ENCODE assay signal across 16 cellular contexts in the genomic region with DNA sequence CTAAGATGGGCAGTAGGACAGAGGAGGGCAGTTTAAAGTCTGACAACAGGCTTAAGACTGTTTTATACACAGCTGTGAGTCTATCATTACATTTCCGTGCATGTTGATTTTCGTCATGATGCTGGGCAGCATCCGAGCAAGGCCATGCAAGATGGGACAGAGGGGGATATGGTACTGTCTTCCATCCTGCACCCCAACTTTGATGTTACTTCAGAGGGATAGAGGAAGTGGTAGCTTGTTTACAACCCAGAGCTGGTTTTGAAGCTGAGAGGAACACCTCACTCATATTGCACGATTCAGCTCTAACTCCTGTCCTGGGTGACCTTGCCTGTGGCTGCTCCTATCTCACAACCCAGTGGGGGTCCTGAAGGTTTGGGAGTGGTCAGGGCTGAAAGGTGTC. TPM values are rescaled to one million over a fixed set of nuclear protein-coding genes. Genes with fewer than 3 reads are reported as not detected.
A peak's percentile ranks its signal among the peaks of the same experiment; 100 is the strongest.
DNase-seq lines count a peak whose midpoint lies in the region; ATAC-seq, FAIRE-seq and TF ChIP-seq lines count a peak whose summit lies in the region.
"Had no signal": no experiment of that assay in that cellular context is flagged by ENCODE, and none has a peak within 500 bp of the region (broad histone marks: within the 10 kb centered on the region; RNA-seq: fewer than 3 reads in every experiment).

No MANE protein-coding gene starts in this region.

- no peaks in the 10 kb centered on the region for H3K9me3 ChIP-seq in OCI-LY7 (ENCODE audit: low read length)
- H3K9me3 ChIP-seq: colonic mucosa, thoracic aorta had no signal

- peak overlapping the region; percentile 63 for H3K4me3 Mint-ChIP-seq in activated CD4-positive, alpha-beta T cell treated with anti-CD3 and anti-CD28 coated beads, Interleukin-2, amount 10 ng/mL, durations not matched to agents 7 days and 5 days
- peak overlapping the region; percentile 8 to 47 for H3K4me3 Mint-ChIP-seq in stimulated activated naive B cell treated with anti-CD40 and anti-IgM and Interleukin-4, amounts not matched to agents 10 μg/mL and 1 μg/mL and 100 μg/mL, for 72 hours

- no peaks in the 10 kb centered on the region for H3K27me3 ChIP-seq in bronchial epithelial cell (ENCODE audit: control insufficient read depth, insufficient read depth, low read length)
- H3K27me3 ChIP-seq: colonic mucosa had no signal

- peak overlapping the region; percentile 97 for H3K27ac ChIP-seq in OCI-LY7 (ENCODE audit: low read depth, low read length, poor library complexity, severe bottlenecking)
- H3K27ac ChIP-seq: colonic mucosa, thoracic aorta had no signal

- peaks cover 74% of the 10 kb centered on the region for H3K4me1 ChIP-seq in OCI-LY7 (ENCODE audit: insufficient read depth, low read length, poor library complexity, severe bottlenecking)
- H3K4me1 ChIP-seq: colonic mucosa had no signal

- H3K4me2 ChIP-seq in OCI-LY7 (ENCODE audit: low read length), result peak overlapping the region; percentile 79

- TF ChIP-seq CTCF in OCI-LY7 (conservative IDR thresholded peaks at IDR 0.05; ENCODE audit: low read length) (no peak), bronchial epithelial cell (IDR thresholded peaks at IDR 0.05; ENCODE audit: insufficient read depth, low read length, severe bottlenecking) (no peak)

- H3K9me3 Mint-ChIP-seq in activated CD4-positive, alpha-beta T cell treated with anti-CD3 and anti-CD28 coated beads, Interleukin-2, amount 10 ng/mL, durations not matched to agents 7 days and 5 days, result peaks cover 3% of the 10 kb centered on the region
- H3K9me3 Mint-ChIP-seq in stimulated activated naive B cell treated with anti-CD40 and anti-IgM and Interleukin-4, amounts not matched to agents 10 μg/mL and 1 μg/mL and 100 μg/mL, for 72 hours, result peaks cover 0 to 1% of the 10 kb centered on the region in 2 donors

- H3K27me3 Mint-ChIP-seq in activated CD4-positive, alpha-beta T cell treated with anti-CD3 and anti-CD28 coated beads, Interleukin-2, amount 10 ng/mL, durations not matched to agents 7 days and 5 days, result no peaks in the 10 kb centered on the region
- H3K27me3 Mint-ChIP-seq in stimulated activated naive B cell treated with anti-CD40 and anti-IgM and Interleukin-4, amounts not matched to agents 10 μg/mL and 1 μg/mL and 100 μg/mL, for 72 hours, result no peaks in the 10 kb centered on the region

- peak overlapping the region; percentile 1; the same call in 1 of the 2 replicates for H2AFZ ChIP-seq in OCI-LY7 (ENCODE audit: low read length)

- peak; percentile 60 for DNase-seq in activated CD4-positive, alpha-beta T cell treated with anti-CD3 and anti-CD28 coated beads, Interleukin-2, amount 10 ng/mL, durations not matched to agents 7 days and 5 days
- DNase-seq in activated CD4-positive, alpha-beta T cell treated with anti-CD3 and anti-CD28 coated beads for 4 hours, result no peak
- peak; percentile 57 for DNase-seq in OCI-LY7 (ENCODE audit: low spot score)
- DNase-seq in bronchial epithelial cell (ENCODE audit: low read depth), result no peak
- no peak for DNase-seq in stimulated activated naive B cell treated with anti-CD40 and anti-IgM and Interleukin-4, amounts not matched to agents 10 μg/mL and 1 μg/mL and 100 μg/mL, for 72 hours
- DNase-seq in HEK293T (ENCODE audit: extremely low spot score), result no peak
- DNase-seq: colonic mucosa, mammary epithelial cell, NCI-H2171 treated with DMSO at 0.1 percent for 48 hours, occipital lobe had no signal

- H3K4me3 ChIP-seq in OCI-LY7 (ENCODE audit: low read depth, low read length, poor library complexity, severe bottlenecking), result peak overlapping the region; percentile 21
- H3K4me3 ChIP-seq in bronchial epithelial cell (ENCODE audit: low read depth, low read length), result no peak overlapping the region
- H3K4me3 ChIP-seq: colonic mucosa, skin epidermis, thoracic aorta had no signal

- peaks cover 74% of the 10 kb centered on the region for H3K4me1 Mint-ChIP-seq in activated CD4-positive, alpha-beta T cell treated with anti-CD3 and anti-CD28 coated beads, Interleukin-2, amount 10 ng/mL, durations not matched to agents 7 days and 5 days
- H3K4me1 Mint-ChIP-seq in stimulated activated naive B cell treated with anti-CD40 and anti-IgM and Interleukin-4, amounts not matched to agents 10 μg/mL and 1 μg/mL and 100 μg/mL, for 72 hours, result peaks cover 69 to 94% of the 10 kb centered on the region in 2 donors

- intact Hi-C loops in OCI-LY7 (cut with micrococcal nuclease; ENCODE audit: unreplicated experiment), result loop anchor here (1.0 kb wide), 1 partner anchor 128 kb away; no protein-coding TSS in a partner anchor

- no peaks in the 10 kb centered on the region for H4K20me1 ChIP-seq in OCI-LY7 (ENCODE audit: insufficient read depth, low read length)

- POLR2A ChIA-PET in activated CD4-positive, alpha-beta T cell treated with anti-CD3 and anti-CD28 coated beads, Interleukin-2, amount 10 ng/mL, durations not matched to agents 7 days and 5 days (lab: Charles Lee), result no interaction called here
- POLR2A ChIA-PET in OCI-LY7 (lab: Charles Lee), result interaction anchor here (0.8 to 14.5 kb wide), 12 partner anchors 12 to 133 kb away, joined by 3 to 413 read pairs (median 4); no protein-coding TSS in a partner anchor
- POLR2A ChIA-PET in HEK293T (lab: Yijun Ruan, JAX), result no interaction called here

- no TSS peak for BruUV-seq in OCI-LY7 (replicated peaks; lab: Mats Ljungman, UMichigan)

- CTCF ChIA-PET in activated CD4-positive, alpha-beta T cell treated with anti-CD3 and anti-CD28 coated beads, Interleukin-2, amount 10 ng/mL, durations not matched to agents 7 days and 5 days (lab: Charles Lee), result interaction anchor here (0.6 to 4.9 kb wide), 4 partner anchors 10 to 21 kb away, joined by 3 to 27 read pairs (median 10); no protein-coding TSS in a partner anchor
- CTCF ChIA-PET in OCI-LY7 (lab: Charles Lee; ENCODE audit: unreplicated experiment) (interaction anchor here (0.7 to 1.1 kb wide), 4 partner anchors 66 to 127 kb away, joined by 3 read pairs; no protein-coding TSS in a partner anchor), HEK293T (lab: Yijun Ruan, JAX) (no interaction called here)

- no peak for ATAC-seq in stimulated activated naive B cell treated with anti-CD40 and anti-IgM and Interleukin-4, amounts not matched to agents 10 μg/mL and 1 μg/mL and 100 μg/mL, for 72 hours (replicated peaks)
- ATAC-seq in GM18909 (IDR thresholded peaks at IDR 0.05; ENCODE audit: poor library complexity, unreplicated experiment), result no peak
- ATAC-seq in GM18868 (IDR thresholded peaks at IDR 0.05; ENCODE audit: unreplicated experiment), result no peak
- ATAC-seq: activated CD4-positive, CD25-positive, alpha-beta regulatory T cell treated with anti-CD3 and anti-CD28 coated beads, Interleukin-2, amount 50 U/mL, for 24 hours had no signal

- H3K9me2 ChIP-seq in OCI-LY7 (ENCODE audit: insufficient read depth, low read length), result no peaks in the 10 kb centered on the region

- peaks cover 67% of the 10 kb centered on the region for H3K79me2 ChIP-seq in OCI-LY7 (ENCODE audit: insufficient read depth, low read depth, low read length)

- H3K36me3 Mint-ChIP-seq in activated CD4-positive, alpha-beta T cell treated with anti-CD3 and anti-CD28 coated beads, Interleukin-2, amount 10 ng/mL, durations not matched to agents 7 days and 5 days (ENCODE audit: low read depth), result peaks cover 66% of the 10 kb centered on the region
- H3K36me3 Mint-ChIP-seq in stimulated activated naive B cell treated with anti-CD40 and anti-IgM and Interleukin-4, amounts not matched to agents 10 μg/mL and 1 μg/mL and 100 μg/mL, for 72 hours, result peaks cover 2 to 4% of the 10 kb centered on the region in 2 donors

- peak overlapping the region; percentile 94 for H3K27ac Mint-ChIP-seq in activated CD4-positive, alpha-beta T cell treated with anti-CD3 and anti-CD28 coated beads, Interleukin-2, amount 10 ng/mL, durations not matched to agents 7 days and 5 days
- peak overlapping the region; percentile 34 for H3K27ac Mint-ChIP-seq in stimulated activated naive B cell treated with anti-CD40 and anti-IgM and Interleukin-4, amounts not matched to agents 10 μg/mL and 1 μg/mL and 100 μg/mL, for 72 hours

- H3K36me3 ChIP-seq in OCI-LY7 (ENCODE audit: insufficient read depth, low read length), result peaks cover 22% of the 10 kb centered on the region
- no peaks in the 10 kb centered on the region for H3K36me3 ChIP-seq in bronchial epithelial cell (ENCODE audit: control insufficient read depth, insufficient read depth, low read length)
- H3K36me3 ChIP-seq: colonic mucosa, thoracic aorta had no signal

- peak; percentile 83 for FAIRE-seq in bronchial epithelial cell (lab: Jason Lieb, UNC)
- FAIRE-seq: A204.1 had no signal

TF ChIP-seq in HEK293T, 16 proteins besides CTCF, POLR2A, EP300 and RAD21:
- TF ChIP-seq ELF4 (IDR thresholded peaks at IDR 0.05) (no peak), CTBP1 (IDR thresholded peaks at IDR 0.05; ENCODE audit: borderline replicate concordance) (no peak), L3MBTL2 (conservative IDR thresholded peaks at IDR 0.05) (no peak), FOXA1 (IDR thresholded peaks at IDR 0.05) (no peak), HDGF (IDR thresholded peaks at IDR 0.05; ENCODE audit: borderline replicate concordance) (no peak), ARNT (IDR thresholded peaks at IDR 0.05) (no peak), SP1 (IDR thresholded peaks at IDR 0.05) (no peak), PKNOX1 (IDR thresholded peaks at IDR 0.05) (no peak), LEF1 (IDR thresholded peaks at IDR 0.05; ENCODE audit: borderline replicate concordance) (no peak), ZNF384 (IDR thresholded peaks at IDR 0.05) (no peak), SUZ12 (IDR thresholded peaks at IDR 0.05) (no peak), NFRKB (IDR thresholded peaks at IDR 0.05) (no peak), TARDBP (IDR thresholded peaks at IDR 0.05) (no peak), BHLHE40 (IDR thresholded peaks at IDR 0.05; ENCODE audit: borderline replicate concordance) (no peak), FOXM1 (IDR thresholded peaks at IDR 0.05; ENCODE audit: borderline replicate concordance) (no peak), FOXK2 (IDR thresholded peaks at IDR 0.05) (no peak)

RNA-seq across cellular contexts. Expression of gene SORL1, which starts 3.0 kb away (rescaled TPM):
- total RNA-seq in activated CD4-positive, alpha-beta T cell treated with anti-CD3 and anti-CD28 coated beads, Interleukin-2, amount 10 ng/mL, durations not matched to agents 7 days and 5 days, result 100 to 1,000 TPM; 197 to 207 TPM
- total RNA-seq in OCI-LY7 (2014; rRNA removed; shearing (Covaris generic)), result 219 and 228 TPM in 2 replicates
- total RNA-seq in OCI-LY7 (2022), result 400 and 411 TPM in 2 replicates
- 11.3 and 15.7 TPM in 2 replicates for total RNA-seq in bronchial epithelial cell

Comparison
In these comparisons a context has a peak if more than half of its experiments do, and no peak if none do; other contexts are left out.
1. DNase-seq: peak in activated CD4-positive, alpha-beta T cell treated with anti-CD3 and anti-CD28 coated beads, Interleukin-2, amount 10 ng/mL, durations not matched to agents 7 days and 5 days (single experiment) and OCI-LY7 (single experiment); none in activated CD4-positive, alpha-beta T cell treated with anti-CD3 and anti-CD28 coated beads for 4 hours (0 of 2), bronchial epithelial cell (single experiment), stimulated activated naive B cell treated with anti-CD40 and anti-IgM and Interleukin-4, amounts not matched to agents 10 μg/mL and 1 μg/mL and 100 μg/mL, for 72 hours (single experiment) and HEK293T (single experiment).
2. RNA of gene SORL1, which starts 3.0 kb away (total RNA-seq): 219 to 411 TPM in OCI-LY7 and 197 to 207 TPM in activated CD4-positive, alpha-beta T cell treated with anti-CD3 and anti-CD28 coated beads, Interleukin-2, amount 10 ng/mL, durations not matched to agents 7 days and 5 days; 11.3 to 15.7 TPM in bronchial epithelial cell; every median in the first group is over 10 times any median in the second.